In the genomic region with DNA sequence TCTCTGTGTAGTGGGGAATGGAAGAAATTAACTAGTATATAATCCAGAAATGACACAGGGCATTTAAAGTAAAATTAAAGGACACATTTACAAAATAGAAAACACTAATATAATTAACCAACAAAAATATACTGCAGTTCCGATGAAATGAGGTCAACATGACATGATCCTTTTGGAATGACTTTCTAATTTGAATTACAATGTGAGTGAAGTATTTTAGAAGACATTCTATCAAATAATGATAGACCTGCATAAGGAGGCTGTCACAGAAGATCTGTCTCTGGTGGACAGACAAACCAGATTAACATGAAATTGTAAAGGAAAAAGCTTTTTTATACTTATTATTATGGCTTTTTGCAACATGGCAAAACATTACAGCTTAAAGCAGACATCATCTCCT, we compare ENCODE assay signal across 30 cellular contexts.
"Had no signal": no experiment of that assay in that cellular context is flagged by ENCODE, and none has a peak within 500 bp of the region (broad histone marks: within the 10 kb centered on the region; RNA-seq: fewer than 3 reads in every experiment).

No MANE protein-coding gene starts in this region.

- H3K4me2 ChIP-seq: neural progenitor cell had no signal

- DNase-seq: hippocampal formation; kidney; left colon; left lung; lower lobe of right lung; mesenchymal stem cell; naive B cell; natural killer cell; nephron progenitor cell; occipital lobe; stimulated activated CD4-positive, alpha-beta T cell treated with anti-CD3 and anti-CD28 coated beads, Interleukin-12 subunit alpha, Interleukin-12 subunit beta, amount 100 ng/mL, for 4 hours; stimulated activated CD4-positive, alpha-beta T cell treated with anti-CD3 and anti-CD28 coated beads, Interleukin-15, amount 100 ng/mL, for 24 hours; stimulated activated CD4-positive, alpha-beta T cell treated with anti-CD3 and anti-CD28 coated beads, Interleukin-2, amount 100 ng/mL, for 24 hours; stimulated activated CD4-positive, alpha-beta T cell treated with anti-CD3 and anti-CD28 coated beads, Interleukin-4, amount 100 ng/mL, for 1 hour; stimulated activated naive B cell treated with anti-CD40 and anti-IgM and Interleukin-4, amounts not matched to agents 10 μg/mL and 1 μg/mL and 100 μg/mL, for 72 hours; stimulated activated naive CD8-positive, alpha-beta T cell treated with anti-CD3 and anti-CD28 coated beads, Interleukin-15, Interleukin-2, amounts not matched to agents 100 U/mL and 50 U/mL, for 24 hours; stomach; tibial artery; trophoblast cell; upper lobe of right lung had no signal

- H3K4me1 Mint-ChIP-seq: naive B cell; nephron progenitor cell; stimulated activated naive B cell treated with anti-CD40 and anti-IgM and Interleukin-4, amounts not matched to agents 10 μg/mL and 1 μg/mL and 100 μg/mL, for 72 hours had no signal

- H3K9me3 Mint-ChIP-seq: mesothelial cell of epicardium; naive B cell; natural killer cell; nephron progenitor cell; neural progenitor cell; stimulated activated naive B cell treated with anti-CD40 and anti-IgM and Interleukin-4, amounts not matched to agents 10 μg/mL and 1 μg/mL and 100 μg/mL, for 72 hours had no signal

- H3K4me3 ChIP-seq: left lung, lower lobe of right lung, neural progenitor cell, right atrium auricular region, skin epidermis, stomach, suprapubic skin, thoracic aorta, tibial artery, upper lobe of right lung had no signal

- ATAC-seq: left colon; left lung; lower lobe of right lung; sciatic nerve; stimulated activated naive B cell treated with anti-CD40 and anti-IgM and Interleukin-4, amounts not matched to agents 10 μg/mL and 1 μg/mL and 100 μg/mL, for 72 hours; stimulated activated naive CD8-positive, alpha-beta T cell treated with anti-CD3 and anti-CD28 coated beads, Interleukin-15, Interleukin-2, amounts not matched to agents 100 U/mL and 50 U/mL, for 24 hours; upper lobe of right lung had no signal

- H3K27ac Mint-ChIP-seq: mesothelial cell of epicardium; naive B cell; neural progenitor cell; stimulated activated naive B cell treated with anti-CD40 and anti-IgM and Interleukin-4, amounts not matched to agents 10 μg/mL and 1 μg/mL and 100 μg/mL, for 72 hours had no signal

- H3K9me3 ChIP-seq: left lung, lower lobe of right lung, neutrophil, right atrium auricular region, stomach, suprapubic skin, thoracic aorta, tibial artery, upper lobe of right lung had no signal

- H2AFZ ChIP-seq: neural progenitor cell, parathyroid adenoma had no signal

- H3K36me3 Mint-ChIP-seq: neural progenitor cell had no signal

- H3K27ac ChIP-seq: left lung, lower lobe of right lung, neural progenitor cell, neutrophil, parathyroid adenoma, right atrium auricular region, skin epidermis, stomach, suprapubic skin, thoracic aorta, tibial artery, upper lobe of right lung had no signal

- H3K27me3 ChIP-seq: left lung, neural progenitor cell, neutrophil, right atrium auricular region, stomach, suprapubic skin, tibial artery, upper lobe of right lung had no signal

- H3K36me3 ChIP-seq: neural progenitor cell, thoracic aorta had no signal

- H3K4me1 ChIP-seq: left lung, lower lobe of right lung, parathyroid adenoma, right atrium auricular region had no signal

- FAIRE-seq: kidney, urothelium cell line had no signal

- H3K79me2 ChIP-seq: parathyroid adenoma had no signal

- H3K4me3 Mint-ChIP-seq: mesothelial cell of epicardium; naive B cell; nephron progenitor cell; neural progenitor cell; stimulated activated naive B cell treated with anti-CD40 and anti-IgM and Interleukin-4, amounts not matched to agents 10 μg/mL and 1 μg/mL and 100 μg/mL, for 72 hours had no signal

- H3K9ac ChIP-seq: neural progenitor cell, parathyroid adenoma had no signal

- H3K27me3 Mint-ChIP-seq: naive B cell; stimulated activated naive B cell treated with anti-CD40 and anti-IgM and Interleukin-4, amounts not matched to agents 10 μg/mL and 1 μg/mL and 100 μg/mL, for 72 hours had no signal
